ENCODE assay signal across 24 cellular contexts in the genomic region with DNA sequence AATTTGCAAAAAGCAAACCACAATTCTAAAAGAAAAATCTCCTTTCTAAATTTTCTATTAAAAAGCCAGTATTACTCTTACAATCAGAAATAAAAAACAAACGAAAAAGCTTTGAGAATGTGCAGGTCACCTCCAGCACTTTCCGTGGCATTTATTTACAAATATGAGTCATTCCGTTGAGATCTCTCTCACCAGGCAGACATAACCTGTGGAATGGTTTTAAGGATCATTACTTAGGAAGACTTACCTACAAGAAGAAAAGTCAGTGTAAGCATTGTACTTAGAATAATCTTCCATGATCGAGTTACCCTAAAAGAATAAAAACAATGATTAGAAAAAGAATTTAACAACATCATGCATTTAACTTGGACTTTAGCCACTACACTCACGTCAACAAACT. TPM values are rescaled to one million over a fixed set of nuclear protein-coding genes. Genes with fewer than 3 reads are reported as not detected.
"Had no signal": no experiment of that assay in that cellular context is flagged by ENCODE, and none has a peak within 500 bp of the region (broad histone marks: within the 10 kb centered on the region; RNA-seq: fewer than 3 reads in every experiment).

No MANE protein-coding gene starts in this region.

- ATAC-seq: left lobe of liver, mucosa of descending colon had no signal

- H3K9me3 ChIP-seq: mucosa of descending colon, thyroid gland had no signal

- H3K4me1 ChIP-seq: ascending aorta, esophagus muscularis mucosa, thyroid gland had no signal

- H3K36me3 ChIP-seq: ascending aorta, esophagus muscularis mucosa, thyroid gland had no signal

- H3K4me3 ChIP-seq: ascending aorta, esophagus muscularis mucosa, mucosa of descending colon, thyroid gland had no signal

- DNase-seq: activated CD8-positive, alpha-beta memory T cell treated with anti-CD3 and anti-CD28 coated beads for 24 hours; activated CD8-positive, alpha-beta memory T cell treated with anti-CD3 and anti-CD28 coated beads, Interleukin-2, amount 50 U/mL, for 48 hours; activated effector memory CD4-positive, alpha-beta T cell treated with Interleukin-2 at 50 U/mL for 16 hours; activated naive CD4-positive, alpha-beta T cell treated with anti-CD3 and anti-CD28 coated beads, Interleukin-2, amount 50 U/mL, for 16 hours; activated T-cell treated with anti-CD3 and anti-CD28 coated beads, Interleukin-2, amount 50 U/mL, for 48 hours; cortex of kidney; effector CD4-positive, alpha-beta T cell; islet precursor cell; mucosa of descending colon; naive B cell; stimulated activated CD4-positive, alpha-beta T cell treated with anti-CD3 and anti-CD28 coated beads, Interleukin-12 subunit alpha, Interleukin-12 subunit beta, amount 100 ng/mL, for 4 hours; stimulated activated CD4-positive, alpha-beta T cell treated with anti-CD3 and anti-CD28 coated beads, Interleukin-1b, Interleukin-23, amount 100 ng/mL, for 48 hours; stimulated activated CD8-positive, alpha-beta memory T cell treated with anti-CD3 and anti-CD28 coated beads, Interleukin-4, amount 100 ng/mL, for 48 hours; stimulated activated naive CD4-positive, alpha-beta T cell treated with Interleukin-2 at 50 U/mL for 16 hours; T1000; thyroid gland had no signal

- H3K27ac ChIP-seq: ascending aorta, esophagus muscularis mucosa, thyroid gland had no signal

RNA-seq across cellular contexts. Expression of a gene that starts 3.3 kb away (rescaled TPM):
- total RNA-seq: ascending aorta, esophagus muscularis mucosa, left lobe of liver, neural crest cell, omental fat pad, posterior vena cava, subcutaneous adipose tissue, thyroid gland, urinary bladder had no signal

RNA-seq across cellular contexts. Expression of a gene that starts 9.7 kb away (rescaled TPM):
- total RNA-seq: ascending aorta, esophagus muscularis mucosa, left lobe of liver, mucosa of descending colon, neural crest cell, posterior vena cava, thyroid gland had no signal
